14 cellular contexts compared by ENCODE assay signal in the genomic region with DNA sequence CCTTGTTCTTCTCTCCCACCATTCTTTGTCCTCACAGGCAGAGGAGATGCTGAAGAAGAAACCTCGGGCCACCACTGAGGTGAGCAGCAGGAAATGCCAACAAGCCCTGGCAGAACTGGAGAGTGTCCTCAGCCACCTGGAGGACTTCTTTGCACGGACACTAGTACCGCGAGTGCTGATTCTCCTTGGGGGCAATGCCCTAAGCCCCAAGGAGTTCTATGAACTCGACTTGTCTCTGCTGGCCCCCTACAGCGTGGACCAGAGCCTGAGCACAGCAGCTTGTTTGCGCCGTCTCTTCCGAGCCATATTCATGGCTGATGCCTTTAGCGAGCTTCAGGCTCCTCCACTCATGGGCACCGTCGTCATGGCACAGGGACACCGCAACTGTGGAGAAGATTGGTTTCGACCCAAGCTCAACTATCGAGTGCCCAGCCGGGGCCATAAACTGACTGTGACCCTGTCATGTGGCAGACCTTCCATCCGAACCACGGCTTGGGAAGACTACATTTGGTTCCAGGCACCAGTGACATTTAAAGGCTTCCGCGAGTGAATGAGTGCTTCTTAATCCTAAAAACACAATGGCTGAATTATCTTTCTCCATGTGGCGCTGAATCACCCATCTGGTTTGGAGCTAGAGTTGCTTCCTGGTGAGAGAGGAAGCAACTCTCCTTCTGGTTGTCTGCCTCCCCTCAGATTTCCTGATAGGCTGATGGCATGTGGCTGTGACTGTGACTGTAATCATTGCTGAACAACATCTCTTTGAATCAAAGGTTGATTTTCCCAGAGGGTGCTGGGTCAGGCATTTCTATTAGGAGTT. TPM values are rescaled to one million over a fixed set of nuclear protein-coding genes. Genes with fewer than 3 reads are reported as not detected.
DNase-seq lines count a peak whose midpoint lies in the region; ATAC-seq and TF ChIP-seq lines count a peak whose summit lies in the region.
"Had no signal": no experiment of that assay in that cellular context is flagged by ENCODE, and none has a peak within 500 bp of the region (broad histone marks: within the 10 kb centered on the region; RNA-seq: fewer than 3 reads in every experiment).

No MANE protein-coding gene starts in this region.

- peaks cover 24% of the 10 kb centered on the region for H3K4me1 ChIP-seq in CD8-positive, alpha-beta memory T cell (ENCODE audit: insufficient read depth, low read length)

- peak overlapping the region; percentile 24 for H3K27ac ChIP-seq in CD8-positive, alpha-beta memory T cell (ENCODE audit: low read depth, low read length)

- no peaks in the 10 kb centered on the region for H3K27me3 ChIP-seq in CD8-positive, alpha-beta memory T cell (ENCODE audit: insufficient read depth, low read length, poor library complexity, severe bottlenecking)

- intact Hi-C loops in natural killer cell (cut with micrococcal nuclease) = no loop called here

- peaks cover 38 to 70% (median 52%) of the 10 kb centered on the region in 3 donors for H3K4me1 Mint-ChIP-seq in CD8-positive, alpha-beta memory T cell
- H3K4me1 Mint-ChIP-seq in WTC11 (peaks cover 22% of the 10 kb centered on the region), natural killer cell (peaks cover 30 to 54% of the 10 kb centered on the region in 2 donors)

- H3K9me3 ChIP-seq in CD8-positive, alpha-beta memory T cell (ENCODE audit: low read length) = no peaks in the 10 kb centered on the region

- TF ChIP-seq CTCF in WTC11 (IDR thresholded peaks at IDR 0.05) = no peak
- TF ChIP-seq CTCF in natural killer cell (IDR thresholded peaks at IDR 0.05) = no peak

- ATAC-seq in WTC11 (no peak), natural killer cell (no peak), GM21390 (IDR thresholded peaks at IDR 0.05; ENCODE audit: unreplicated experiment) (no peak), GM21576 (IDR thresholded peaks at IDR 0.05; ENCODE audit: unreplicated experiment) (no peak)
- ATAC-seq: left cardiac atrium had no signal

- H3K27ac Mint-ChIP-seq in CD8-positive, alpha-beta memory T cell = peak overlapping the region in 1 of 8 donors; percentile 62
- H3K27ac Mint-ChIP-seq in WTC11 (peak overlapping the region; percentile 17; the same call in 1 of the 2 replicates), natural killer cell (no peak overlapping the region)
- H3K27ac Mint-ChIP-seq: activated naive CD4-positive, alpha-beta T cell treated with anti-CD3 and anti-CD28 coated beads, Interleukin-2, amount 10 ng/mL, durations not matched to agents 7 days and 5 days had no signal

- no peak for DNase-seq in CD8-positive, alpha-beta memory T cell
- DNase-seq in Kasumi-1 (lab: John Stamatoyannopoulos, UW) (peak; percentile 48 to 51), WTC11 (ENCODE audit: low spot score) (no peak), natural killer cell (no peak), COLO668 (lab: John Stamatoyannopoulos, UW; ENCODE audit: unreplicated experiment) (no peak)
- DNase-seq: activated naive CD4-positive, alpha-beta T cell treated with anti-CD3 and anti-CD28 coated beads, Interleukin-2, amount 10 ng/mL, durations not matched to agents 7 days and 5 days; C1 segment of cervical spinal cord; caudate nucleus; IMR-90; left cardiac atrium; NCI-H526 had no signal

- no peak overlapping the region for H3K4me3 ChIP-seq in CD8-positive, alpha-beta memory T cell (ENCODE audit: low read length)

- H3K4me3 Mint-ChIP-seq in CD8-positive, alpha-beta memory T cell = peak overlapping the region in 3 of 7 donors; percentile 10 to 85 (median 32)
- H3K4me3 Mint-ChIP-seq in WTC11 (no peak overlapping the region), natural killer cell (peak overlapping the region; percentile 45)

- H3K27me3 Mint-ChIP-seq in CD8-positive, alpha-beta memory T cell = peaks cover 0 to 6% of the 10 kb centered on the region in 2 donors
- no peaks in the 10 kb centered on the region for H3K27me3 Mint-ChIP-seq in WTC11 (ENCODE audit: low read depth)
- no peaks in the 10 kb centered on the region for H3K27me3 Mint-ChIP-seq in natural killer cell (ENCODE audit: low read depth in 2 of 2)

- no peaks in the 10 kb centered on the region for H3K9me3 Mint-ChIP-seq in CD8-positive, alpha-beta memory T cell
- H3K9me3 Mint-ChIP-seq in WTC11 = no peaks in the 10 kb centered on the region
- H3K9me3 Mint-ChIP-seq in natural killer cell = no peaks in the 10 kb centered on the region
- H3K9me3 Mint-ChIP-seq: activated naive CD4-positive, alpha-beta T cell treated with anti-CD3 and anti-CD28 coated beads, Interleukin-2, amount 10 ng/mL, durations not matched to agents 7 days and 5 days had no signal

- CTCF ChIA-PET in CD8-positive, alpha-beta memory T cell (lab: Charles Lee) = no interaction called here
- CTCF ChIA-PET in WTC11 (lab: Charles Lee) = no interaction called here

- POLR2A ChIA-PET in CD8-positive, alpha-beta memory T cell (lab: Charles Lee) = no interaction called here
- POLR2A ChIA-PET in WTC11 (lab: Charles Lee) = interaction anchor here (0.8 kb wide), 1 partner anchor 25 kb away, joined by 3 read pairs; no protein-coding TSS in a partner anchor

- peaks cover 24% of the 10 kb centered on the region for H3K36me3 ChIP-seq in CD8-positive, alpha-beta memory T cell (ENCODE audit: insufficient read depth, low read length)

- peaks cover 0 to 57% (median 16%) of the 10 kb centered on the region in 3 donors for H3K36me3 Mint-ChIP-seq in CD8-positive, alpha-beta memory T cell
- H3K36me3 Mint-ChIP-seq in WTC11 (peaks cover 30% of the 10 kb centered on the region), natural killer cell (peaks cover 5% of the 10 kb centered on the region)

TF ChIP-seq in WTC11, 78 proteins besides CTCF, POLR2A, EP300 and RAD21 (continues in another document):
- TF ChIP-seq, protein P1, sequence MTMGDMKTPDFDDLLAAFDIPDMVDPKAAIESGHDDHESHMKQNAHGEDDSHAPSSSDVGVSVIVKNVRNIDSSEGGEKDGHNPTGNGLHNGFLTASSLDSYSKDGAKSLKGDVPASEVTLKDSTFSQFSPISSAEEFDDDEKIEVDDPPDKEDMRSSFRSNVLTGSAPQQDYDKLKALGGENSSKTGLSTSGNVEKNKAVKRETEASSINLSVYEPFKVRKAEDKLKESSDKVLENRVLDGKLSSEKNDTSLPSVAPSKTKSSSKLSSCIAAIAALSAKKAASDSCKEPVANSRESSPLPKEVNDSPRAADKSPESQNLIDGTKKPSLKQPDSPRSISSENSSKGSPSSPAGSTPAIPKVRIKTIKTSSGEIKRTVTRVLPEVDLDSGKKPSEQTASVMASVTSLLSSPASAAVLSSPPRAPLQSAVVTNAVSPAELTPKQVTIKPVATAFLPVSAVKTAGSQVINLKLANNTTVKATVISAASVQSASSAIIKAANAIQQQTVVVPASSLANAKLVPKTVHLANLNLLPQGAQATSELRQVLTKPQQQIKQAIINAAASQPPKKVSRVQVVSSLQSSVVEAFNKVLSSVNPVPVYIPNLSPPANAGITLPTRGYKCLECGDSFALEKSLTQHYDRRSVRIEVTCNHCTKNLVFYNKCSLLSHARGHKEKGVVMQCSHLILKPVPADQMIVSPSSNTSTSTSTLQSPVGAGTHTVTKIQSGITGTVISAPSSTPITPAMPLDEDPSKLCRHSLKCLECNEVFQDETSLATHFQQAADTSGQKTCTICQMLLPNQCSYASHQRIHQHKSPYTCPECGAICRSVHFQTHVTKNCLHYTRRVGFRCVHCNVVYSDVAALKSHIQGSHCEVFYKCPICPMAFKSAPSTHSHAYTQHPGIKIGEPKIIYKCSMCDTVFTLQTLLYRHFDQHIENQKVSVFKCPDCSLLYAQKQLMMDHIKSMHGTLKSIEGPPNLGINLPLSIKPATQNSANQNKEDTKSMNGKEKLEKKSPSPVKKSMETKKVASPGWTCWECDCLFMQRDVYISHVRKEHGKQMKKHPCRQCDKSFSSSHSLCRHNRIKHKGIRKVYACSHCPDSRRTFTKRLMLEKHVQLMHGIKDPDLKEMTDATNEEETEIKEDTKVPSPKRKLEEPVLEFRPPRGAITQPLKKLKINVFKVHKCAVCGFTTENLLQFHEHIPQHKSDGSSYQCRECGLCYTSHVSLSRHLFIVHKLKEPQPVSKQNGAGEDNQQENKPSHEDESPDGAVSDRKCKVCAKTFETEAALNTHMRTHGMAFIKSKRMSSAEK (CRISPR knock-in tag; IDR thresholded peaks at IDR 0.05; ENCODE audit: borderline replicate concordance) = no peak
- TF ChIP-seq, protein P2, sequence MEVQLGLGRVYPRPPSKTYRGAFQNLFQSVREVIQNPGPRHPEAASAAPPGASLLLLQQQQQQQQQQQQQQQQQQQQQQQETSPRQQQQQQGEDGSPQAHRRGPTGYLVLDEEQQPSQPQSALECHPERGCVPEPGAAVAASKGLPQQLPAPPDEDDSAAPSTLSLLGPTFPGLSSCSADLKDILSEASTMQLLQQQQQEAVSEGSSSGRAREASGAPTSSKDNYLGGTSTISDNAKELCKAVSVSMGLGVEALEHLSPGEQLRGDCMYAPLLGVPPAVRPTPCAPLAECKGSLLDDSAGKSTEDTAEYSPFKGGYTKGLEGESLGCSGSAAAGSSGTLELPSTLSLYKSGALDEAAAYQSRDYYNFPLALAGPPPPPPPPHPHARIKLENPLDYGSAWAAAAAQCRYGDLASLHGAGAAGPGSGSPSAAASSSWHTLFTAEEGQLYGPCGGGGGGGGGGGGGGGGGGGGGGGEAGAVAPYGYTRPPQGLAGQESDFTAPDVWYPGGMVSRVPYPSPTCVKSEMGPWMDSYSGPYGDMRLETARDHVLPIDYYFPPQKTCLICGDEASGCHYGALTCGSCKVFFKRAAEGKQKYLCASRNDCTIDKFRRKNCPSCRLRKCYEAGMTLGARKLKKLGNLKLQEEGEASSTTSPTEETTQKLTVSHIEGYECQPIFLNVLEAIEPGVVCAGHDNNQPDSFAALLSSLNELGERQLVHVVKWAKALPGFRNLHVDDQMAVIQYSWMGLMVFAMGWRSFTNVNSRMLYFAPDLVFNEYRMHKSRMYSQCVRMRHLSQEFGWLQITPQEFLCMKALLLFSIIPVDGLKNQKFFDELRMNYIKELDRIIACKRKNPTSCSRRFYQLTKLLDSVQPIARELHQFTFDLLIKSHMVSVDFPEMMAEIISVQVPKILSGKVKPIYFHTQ (CRISPR knock-in tag; IDR thresholded peaks at IDR 0.05) = no peak

RNA-seq across cellular contexts. Expression of a gene that starts 4.6 kb away (rescaled TPM):
- 10 to 100 TPM; 27.6 to 27.7 TPM for total RNA-seq in CD8-positive, alpha-beta memory T cell
- 16.0 TPM for polyA plus RNA-seq in CD8-positive, alpha-beta memory T cell
- total RNA-seq in WTC11 (2021) = 28.6 to 31.6 TPM (median 30.1 TPM) in 3 replicates
- total RNA-seq in natural killer cell = 10 to 100 TPM; 29.9 to 43.3 (median 38.3) TPM

RNA-seq across cellular contexts. Expression of a gene that starts 4.6 kb away (rescaled TPM):
- not detected for total RNA-seq in CD8-positive, alpha-beta memory T cell
- polyA plus RNA-seq in CD8-positive, alpha-beta memory T cell = 1.3 TPM
- total RNA-seq in WTC11 (2021) (0.16 to 0.35 TPM (median 0.32 TPM) in 3 replicates), natural killer cell (under 1 TPM in 1 of 3 donors, not detected in 2; 0.23 TPM)
- total RNA-seq: activated CD8-positive, alpha-beta memory T cell treated with anti-CD3 and anti-CD28 coated beads for 36 hours had no signal

RNA-seq across cellular contexts. Expression of a gene that starts 11.1 kb away (rescaled TPM):
- total RNA-seq in CD8-positive, alpha-beta memory T cell = 10 to 100 TPM; 44.2 to 45.4 TPM
- polyA plus RNA-seq in CD8-positive, alpha-beta memory T cell = 3.9 TPM
- total RNA-seq in WTC11 (2021) (61.1 to 76.4 TPM (median 63.4 TPM) in 3 replicates), natural killer cell (10 to 100 TPM; 56.5 to 71.7 (median 69.3) TPM)

RNA-seq across cellular contexts. Expression of a gene that starts 47.4 kb away (rescaled TPM):
- 10 to 100 TPM; 60.4 to 60.6 TPM for total RNA-seq in CD8-positive, alpha-beta memory T cell
- polyA plus RNA-seq in CD8-positive, alpha-beta memory T cell = 65.2 TPM
- total RNA-seq in WTC11 (2021) (58.6 to 61.6 TPM (median 59.1 TPM) in 3 replicates), natural killer cell (10 to 100 TPM; 29.0 to 39.8 (median 33.1) TPM)

Comparison
In these comparisons a context has a peak if more than half of its experiments do, and no peak if none do; other contexts are left out.
1. DNase-seq: peak in Kasumi-1 (2 of 2); none in CD8-positive, alpha-beta memory T cell (0 of 5), WTC11 (single experiment), natural killer cell (single experiment) and COLO668 (single experiment).